Comparison of ENCODE assay signal across 18 cellular contexts in the genomic region with DNA sequence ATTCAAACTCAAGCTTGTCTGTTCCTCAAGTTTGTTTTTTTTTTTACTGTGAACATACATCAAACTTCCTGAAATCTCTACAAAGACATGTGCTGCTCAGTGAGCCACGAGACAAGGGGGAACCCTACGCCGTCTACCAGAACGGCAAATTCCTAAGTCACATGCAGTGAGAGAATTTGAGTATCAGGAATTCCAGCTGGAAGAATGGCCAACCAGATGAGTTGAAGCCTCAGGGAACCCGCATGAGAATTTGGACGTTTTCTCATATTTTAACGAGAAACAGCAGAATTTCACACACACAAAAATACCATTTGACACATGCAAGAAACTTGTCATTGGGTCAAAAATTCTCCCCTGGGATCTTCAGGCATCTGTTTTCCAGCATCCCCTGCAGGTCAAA.
"Had no signal": no experiment of that assay in that cellular context is flagged by ENCODE, and none has a peak within 500 bp of the region (broad histone marks: within the 10 kb centered on the region; RNA-seq: fewer than 3 reads in every experiment).

No MANE protein-coding gene starts in this region.

- H3K4me3 ChIP-seq: coronary artery, esophagus squamous epithelium, gastrocnemius medialis, heart right ventricle, lower lobe of right lung, tibial nerve, uterus had no signal

- H3K27ac Mint-ChIP-seq: activated naive CD8-positive, alpha-beta T cell; mesothelial cell of epicardium; stimulated activated naive B cell treated with anti-CD40 and anti-IgM and Interleukin-4, amounts not matched to agents 10 μg/mL and 1 μg/mL and 100 μg/mL, for 72 hours had no signal

- H3K27me3 Mint-ChIP-seq: activated naive CD8-positive, alpha-beta T cell; stimulated activated naive B cell treated with anti-CD40 and anti-IgM and Interleukin-4, amounts not matched to agents 10 μg/mL and 1 μg/mL and 100 μg/mL, for 72 hours had no signal

- H3K36me3 Mint-ChIP-seq: activated naive CD8-positive, alpha-beta T cell; mesothelial cell of epicardium; stimulated activated naive B cell treated with anti-CD40 and anti-IgM and Interleukin-4, amounts not matched to agents 10 μg/mL and 1 μg/mL and 100 μg/mL, for 72 hours had no signal

- H3K36me3 ChIP-seq: esophagus squamous epithelium, gastrocnemius medialis, heart right ventricle, lower lobe of right lung, tibial nerve, uterus had no signal

- H3K27ac ChIP-seq: coronary artery, esophagus squamous epithelium, gastrocnemius medialis, heart right ventricle, lower lobe of right lung, tibial nerve, uterus had no signal

- H3K9me3 Mint-ChIP-seq: mesothelial cell of epicardium had no signal

- ATAC-seq: activated CD4-positive, CD25-positive, alpha-beta regulatory T cell treated with anti-CD3 and anti-CD28 coated beads, Interleukin-2, amount 50 U/mL, for 24 hours; gastrocnemius medialis; left cardiac atrium; lower lobe of right lung; stimulated activated naive B cell treated with anti-CD40 and anti-IgM and Interleukin-4, amounts not matched to agents 10 μg/mL and 1 μg/mL and 100 μg/mL, for 72 hours had no signal

- H3K4me3 Mint-ChIP-seq: activated naive CD8-positive, alpha-beta T cell; mesothelial cell of epicardium; stimulated activated naive B cell treated with anti-CD40 and anti-IgM and Interleukin-4, amounts not matched to agents 10 μg/mL and 1 μg/mL and 100 μg/mL, for 72 hours had no signal

- H3K4me1 ChIP-seq: esophagus squamous epithelium, gastrocnemius medialis, heart right ventricle, lower lobe of right lung, tibial nerve, uterus had no signal

- H3K4me1 Mint-ChIP-seq: mesothelial cell of epicardium; stimulated activated naive B cell treated with anti-CD40 and anti-IgM and Interleukin-4, amounts not matched to agents 10 μg/mL and 1 μg/mL and 100 μg/mL, for 72 hours had no signal

- DNase-seq: activated CD4-positive, alpha-beta T cell treated with anti-CD3 and anti-CD28 coated beads, Interleukin-2, amount 50 U/mL, for 1 hour; activated CD8-positive, alpha-beta memory T cell treated with anti-CD3 and anti-CD28 coated beads for 24 hours; activated gamma-delta T cell treated with Interleukin-2 at 50 U/mL for 16 hours; amniotic stem cell; caudate nucleus; esophagus squamous epithelium; gastrocnemius medialis; heart right ventricle; left cardiac atrium; lower lobe of right lung; stimulated activated naive B cell treated with anti-CD40 and anti-IgM and Interleukin-4, amounts not matched to agents 10 μg/mL and 1 μg/mL and 100 μg/mL, for 72 hours; T1000; uterus had no signal

- H3K9me3 ChIP-seq: esophagus squamous epithelium, gastrocnemius medialis, heart right ventricle, lower lobe of right lung, tibial nerve, uterus had no signal

- H3K27me3 ChIP-seq: esophagus squamous epithelium, gastrocnemius medialis, heart right ventricle, tibial nerve, uterus had no signal
